In the genomic region with DNA sequence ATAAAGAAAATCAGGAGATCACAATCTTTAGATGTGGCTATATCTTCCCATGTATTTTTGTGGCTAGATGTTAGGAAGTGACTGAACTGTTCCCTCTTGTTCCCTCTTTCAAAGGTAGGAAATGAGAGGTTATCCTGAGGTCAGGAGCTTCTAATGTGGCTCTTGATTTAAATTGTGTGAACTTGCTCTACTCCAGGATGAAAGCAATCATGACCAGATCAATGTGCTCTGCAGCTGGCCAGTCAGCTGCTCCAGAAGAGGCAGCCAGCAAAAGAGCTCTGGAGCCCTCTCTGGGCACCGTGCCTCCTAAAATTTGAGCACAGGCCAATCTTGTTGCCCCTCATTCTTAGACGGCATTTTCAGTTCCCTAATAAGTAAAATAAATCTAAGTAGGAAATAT, we compare ENCODE assay signal across 11 cellular contexts. TPM values are rescaled to one million over a fixed set of nuclear protein-coding genes. Genes with fewer than 3 reads are reported as not detected.
DNase-seq lines count a peak whose midpoint lies in the region; ATAC-seq and TF ChIP-seq lines count a peak whose summit lies in the region.
"Had no signal": no experiment of that assay in that cellular context is flagged by ENCODE, and none has a peak within 500 bp of the region (broad histone marks: within the 10 kb centered on the region; RNA-seq: fewer than 3 reads in every experiment).

No MANE protein-coding gene starts in this region.

- no peak overlapping the region for H3K27ac ChIP-seq in BLaER1 treated with 17β-estradiol and CSF1 and Interleukin-3, amounts not matched to agents 10 nM and 100 nM
- no peak overlapping the region for H3K27ac ChIP-seq in endodermal cell (ENCODE audit: low read depth, low read length)
- H3K27ac ChIP-seq: HL-60 had no signal

- H3K27me3 Mint-ChIP-seq in endodermal cell (ENCODE audit: insufficient read depth), result no peaks in the 10 kb centered on the region

- DNase-seq in NCI-H146 treated with DMSO at 0.1 percent for 48 hours (lab: John Stamatoyannopoulos, UW; ENCODE audit: unreplicated experiment), result peak; percentile 2
- DNase-seq in endodermal cell, result no peak
- DNase-seq in midbrain (lab: John Stamatoyannopoulos, UW), result peak; percentile 77
- DNase-seq in H4 (ENCODE audit: low spot score), result no peak
- no peak for DNase-seq in HT-29 (ENCODE audit: low spot score)
- DNase-seq: activated effector memory CD4-positive, alpha-beta T cell treated with anti-CD3 and anti-CD28 coated beads, Interleukin-2, amount 50 U/mL, for 16 hours; H7 had no signal

- peaks cover 4 to 19% (median 7%) of the 10 kb centered on the region in 10 experiments; a peak in 15 of 20 replicates for H3K4me1 ChIP-seq in BLaER1 treated with 17β-estradiol and CSF1 and Interleukin-3, amounts not matched to agents 10 nM and 100 nM
- peaks cover 12% of the 10 kb centered on the region for H3K4me1 ChIP-seq in endodermal cell (ENCODE audit: control insufficient read depth, insufficient read depth, low read length)

- WGBS in endodermal cell (ENCODE audit: insufficient coverage in 1 of 2, insufficient read length in 1 of 2), 2 experiments, result 67% methylated on average over 2 of the region's 2 CpGs; no CpG with 5 or more reads in 1 of the 2 experiments

- H3K36me3 Mint-ChIP-seq in endodermal cell (ENCODE audit: low read depth), result no peaks in the 10 kb centered on the region

- peaks cover 0 to 24% (median 4%) of the 10 kb centered on the region in 11 experiments; a peak in 6 of 22 replicates for H3K36me3 ChIP-seq in BLaER1 treated with 17β-estradiol and CSF1 and Interleukin-3, amounts not matched to agents 10 nM and 100 nM
- H3K36me3 ChIP-seq in endodermal cell (ENCODE audit: control insufficient read depth, insufficient read depth, low read length), result no peaks in the 10 kb centered on the region

- ATAC-seq in HG03139 (IDR thresholded peaks at IDR 0.05; ENCODE audit: unreplicated experiment) (no peak), GM21360 (IDR thresholded peaks at IDR 0.05; ENCODE audit: unreplicated experiment) (no peak)

- no peaks in the 10 kb centered on the region for H3K27me3 ChIP-seq in BLaER1 treated with 17β-estradiol and CSF1 and Interleukin-3, amounts not matched to agents 10 nM and 100 nM
- H3K27me3 ChIP-seq in endodermal cell (ENCODE audit: control insufficient read depth, insufficient read depth, low read length, poor library complexity, severe bottlenecking), result no peaks in the 10 kb centered on the region

- TF ChIP-seq CTCF in endodermal cell (conservative IDR thresholded peaks at IDR 0.05), result no peak

- no peak overlapping the region for H3K9ac ChIP-seq in BLaER1 treated with 17β-estradiol and CSF1 and Interleukin-3, amounts not matched to agents 10 nM and 100 nM
- H3K9ac ChIP-seq in endodermal cell (ENCODE audit: extremely low read depth, low read length, poor library complexity, severe bottlenecking), result no peak overlapping the region

- H3K4me3 ChIP-seq in BLaER1 treated with 17β-estradiol and CSF1 and Interleukin-3, amounts not matched to agents 10 nM and 100 nM, result no peak overlapping the region
- H3K4me3 ChIP-seq in endodermal cell (ENCODE audit: low read length), result no peak overlapping the region

- peaks cover 45% of the 10 kb centered on the region for H3K4me1 Mint-ChIP-seq in endodermal cell

- no peaks in the 10 kb centered on the region for H3K9me3 Mint-ChIP-seq in endodermal cell

- H4K20me1 ChIP-seq in BLaER1 treated with 17β-estradiol and CSF1 and Interleukin-3, amounts not matched to agents 10 nM and 100 nM, result peaks cover 39 to 97% (median 91%) of the 10 kb centered on the region in 11 experiments; a peak in 20 of 22 replicates

- H3K27ac Mint-ChIP-seq in endodermal cell, result peak overlapping the region; percentile 77

- peak overlapping the region in 6 of 11 experiments; percentile 33 to 70 (median 55); a peak in 11 of 22 replicates for H3K4me2 ChIP-seq in BLaER1 treated with 17β-estradiol and CSF1 and Interleukin-3, amounts not matched to agents 10 nM and 100 nM

- H3K4me3 Mint-ChIP-seq in endodermal cell, result no peak overlapping the region

- peaks cover 0 to 11% (median 0%) of the 10 kb centered on the region in 11 experiments; a peak in 3 of 22 replicates for H3K9me3 ChIP-seq in BLaER1 treated with 17β-estradiol and CSF1 and Interleukin-3, amounts not matched to agents 10 nM and 100 nM (replicated peaks in 1 of 11)
- no peaks in the 10 kb centered on the region for H3K9me3 ChIP-seq in endodermal cell (ENCODE audit: control insufficient read depth, low read length)

RNA-seq across cellular contexts. Expression of gene CDK17, which starts 32.0 kb away (rescaled TPM):
- total RNA-seq in endodermal cell, result 10 to 100 TPM; 36.2 to 39.9 TPM
- polyA plus RNA-seq in endodermal cell (2013, experiment 1 of 2), result 33.3 TPM
- 34.4 TPM for polyA plus RNA-seq in endodermal cell (2013, experiment 2 of 2)
- total RNA-seq in H4 (2014; rRNA removed; shearing (Covaris generic)), result 25.4 and 26.9 TPM in 2 replicates
- 7.1 and 9.2 TPM in 2 replicates for total RNA-seq in HT-29 (2014; rRNA removed; shearing (Covaris generic))

Comparison
In these comparisons a context has a peak if more than half of its experiments do, and no peak if none do; other contexts are left out.
1. DNase-seq: peak in NCI-H146 treated with DMSO at 0.1 percent for 48 hours (single experiment) and midbrain (single experiment); none in endodermal cell (single experiment), H4 (single experiment) and HT-29 (single experiment).